In genomic region chr17:67521773-67522069, GRCh38 we compare ENCODE assay signal across 17 cellular contexts.
"Had no signal": no experiment of that assay in that cellular context is flagged by ENCODE, and none has a peak within 500 bp of the region (broad histone marks: within the 10 kb centered on the region; RNA-seq: fewer than 3 reads in every experiment).

No MANE protein-coding gene starts in this region.

- ATAC-seq: activated CD4-positive, CD25-positive, alpha-beta regulatory T cell treated with anti-CD3 and anti-CD28 coated beads, Interleukin-2, amount 50 U/mL, for 24 hours; foreskin keratinocyte; left lung had no signal

- H3K4me1 ChIP-seq: foreskin keratinocyte had no signal

- H3K27me3 ChIP-seq: foreskin keratinocyte, left lung, testis had no signal

- DNase-seq: activated CD4-positive, alpha-beta memory T cell treated with anti-CD3 and anti-CD28 coated beads, Interleukin-2, amount 10 ng/mL, durations not matched to agents 7 days and 5 days; activated CD4-positive, alpha-beta T cell treated with anti-CD3 and anti-CD28 coated beads, Interleukin-2, amount 10 ng/mL, durations not matched to agents 24 days and 14 days; activated effector memory CD4-positive, alpha-beta T cell treated with anti-CD3 and anti-CD28 coated beads, Interleukin-2, amount 50 U/mL, for 16 hours; activated naive CD4-positive, alpha-beta T cell treated with anti-CD3 and anti-CD28 coated beads, Interleukin-2, amount 10 ng/mL, durations not matched to agents 7 days and 5 days; activated T-cell treated with anti-CD3 and anti-CD28 coated beads for 4 hours; anterior cingulate cortex; erythroblast; foreskin keratinocyte; left lung; occipital lobe; stimulated activated CD4-positive, alpha-beta T cell treated with anti-CD3 and anti-CD28 coated beads, Interleukin-4, amount 100 ng/mL, for 1 hour; stimulated activated naive CD4-positive, alpha-beta T cell; testis had no signal

- H3K36me3 ChIP-seq: left lung had no signal

- H3K27ac Mint-ChIP-seq: activated CD4-positive, alpha-beta memory T cell treated with anti-CD3 and anti-CD28 coated beads, Interleukin-2, amount 10 ng/mL, durations not matched to agents 7 days and 5 days; activated CD4-positive, alpha-beta T cell treated with anti-CD3 and anti-CD28 coated beads, Interleukin-2, amount 10 ng/mL, durations not matched to agents 24 days and 14 days; activated naive CD4-positive, alpha-beta T cell treated with anti-CD3 and anti-CD28 coated beads, Interleukin-2, amount 10 ng/mL, durations not matched to agents 7 days and 5 days; mesothelial cell of epicardium; type B pancreatic cell had no signal

- H3K4me3 ChIP-seq: left lung, testis had no signal

- H3K9me3 ChIP-seq: left lung, testis had no signal

- H3K27me3 Mint-ChIP-seq: activated CD4-positive, alpha-beta memory T cell treated with anti-CD3 and anti-CD28 coated beads, Interleukin-2, amount 10 ng/mL, durations not matched to agents 7 days and 5 days; activated CD4-positive, alpha-beta T cell treated with anti-CD3 and anti-CD28 coated beads, Interleukin-2, amount 10 ng/mL, durations not matched to agents 24 days and 14 days; activated naive CD4-positive, alpha-beta T cell treated with anti-CD3 and anti-CD28 coated beads, Interleukin-2, amount 10 ng/mL, durations not matched to agents 7 days and 5 days; brain; type B pancreatic cell had no signal

- H3K9me3 Mint-ChIP-seq: activated CD4-positive, alpha-beta memory T cell treated with anti-CD3 and anti-CD28 coated beads, Interleukin-2, amount 10 ng/mL, durations not matched to agents 7 days and 5 days; activated CD4-positive, alpha-beta T cell treated with anti-CD3 and anti-CD28 coated beads, Interleukin-2, amount 10 ng/mL, durations not matched to agents 24 days and 14 days; activated naive CD4-positive, alpha-beta T cell treated with anti-CD3 and anti-CD28 coated beads, Interleukin-2, amount 10 ng/mL, durations not matched to agents 7 days and 5 days had no signal

- H3K4me3 Mint-ChIP-seq: activated CD4-positive, alpha-beta memory T cell treated with anti-CD3 and anti-CD28 coated beads, Interleukin-2, amount 10 ng/mL, durations not matched to agents 7 days and 5 days; activated CD4-positive, alpha-beta T cell treated with anti-CD3 and anti-CD28 coated beads, Interleukin-2, amount 10 ng/mL, durations not matched to agents 24 days and 14 days; activated naive CD4-positive, alpha-beta T cell treated with anti-CD3 and anti-CD28 coated beads, Interleukin-2, amount 10 ng/mL, durations not matched to agents 7 days and 5 days; brain; mesothelial cell of epicardium; type B pancreatic cell had no signal

- H3K27ac ChIP-seq: foreskin keratinocyte, left lung, testis had no signal
